In the genomic region with DNA sequence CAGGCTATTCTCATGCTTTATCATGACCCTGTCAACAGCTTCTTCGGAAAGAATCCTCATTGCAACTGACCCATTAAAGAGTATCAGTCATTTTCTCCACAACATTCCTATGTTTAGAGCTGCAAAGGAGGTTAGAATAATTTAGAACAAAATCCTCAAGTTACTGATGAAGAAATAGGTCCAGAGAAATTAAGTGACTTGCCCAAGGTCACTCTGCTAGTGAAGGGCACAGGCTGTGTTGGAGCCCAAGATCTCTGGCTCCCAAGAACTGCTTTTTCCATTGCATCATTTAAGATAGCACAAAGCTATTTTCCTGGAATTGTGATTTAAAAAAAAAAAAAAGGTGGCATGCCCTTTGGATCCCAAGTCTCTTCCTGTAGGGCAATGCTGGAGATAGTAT, we compare ENCODE assay signal across 11 cellular contexts. TPM values are rescaled to one million over a fixed set of nuclear protein-coding genes. Genes with fewer than 3 reads are reported as not detected.
A peak's percentile ranks its signal among the peaks of the same experiment; 100 is the strongest.
DNase-seq lines count a peak whose midpoint lies in the region; ATAC-seq and TF ChIP-seq lines count a peak whose summit lies in the region.
"Had no signal": no experiment of that assay in that cellular context is flagged by ENCODE, and none has a peak within 500 bp of the region (broad histone marks: within the 10 kb centered on the region; RNA-seq: fewer than 3 reads in every experiment).

No MANE protein-coding gene starts in this region.

- peak overlapping the region in 3 of 4 donors; percentile 84 to 98 (median 92) for H3K4me3 Mint-ChIP-seq in CD4-positive, CD25-positive, alpha-beta regulatory T cell
- H3K4me3 Mint-ChIP-seq in endodermal cell (peak overlapping the region; percentile 74), nephron (peak overlapping the region; percentile 76 to 96 (median 92))

- H2AFZ ChIP-seq in KMS-11 (ENCODE audit: low read depth): no peak overlapping the region

- intact Hi-C loops in upper lobe of right lung (cut with DNase I): loop anchor here (10.0 kb wide), 1 partner anchor 145 kb away; no protein-coding TSS in a partner anchor

- peaks cover 28% of the 10 kb centered on the region for H3K27me3 Mint-ChIP-seq in CD4-positive, CD25-positive, alpha-beta regulatory T cell
- no peaks in the 10 kb centered on the region for H3K27me3 Mint-ChIP-seq in endodermal cell (ENCODE audit: insufficient read depth)
- H3K27me3 Mint-ChIP-seq in nephron (ENCODE audit: low read depth): no peaks in the 10 kb centered on the region

- no peak overlapping the region for H3K27ac ChIP-seq in CD4-positive, CD25-positive, alpha-beta regulatory T cell (ENCODE audit: insufficient read depth, low read length, poor library complexity, severe bottlenecking)
- H3K27ac ChIP-seq in KMS-11 (no peak overlapping the region), endodermal cell (ENCODE audit: low read depth, low read length) (no peak overlapping the region), upper lobe of right lung (no peak overlapping the region)

- no peak overlapping the region for H3K9ac ChIP-seq in KMS-11
- no peak overlapping the region for H3K9ac ChIP-seq in endodermal cell (ENCODE audit: extremely low read depth, low read length, poor library complexity, severe bottlenecking)

- H3K36me3 ChIP-seq in CD4-positive, CD25-positive, alpha-beta regulatory T cell (ENCODE audit: control insufficient read depth, insufficient read depth, low read length): no peaks in the 10 kb centered on the region
- H3K36me3 ChIP-seq in KMS-11 (ENCODE audit: insufficient read depth): no peaks in the 10 kb centered on the region
- H3K36me3 ChIP-seq in endodermal cell (ENCODE audit: control insufficient read depth, insufficient read depth, low read length): peaks cover under 1% of the 10 kb centered on the region
- H3K36me3 ChIP-seq in upper lobe of right lung: no peaks in the 10 kb centered on the region

- H3K4me2 ChIP-seq in KMS-11: peak overlapping the region; percentile 86; the same call in 1 of the 2 replicates

- peaks cover 16% of the 10 kb centered on the region for H3K4me1 ChIP-seq in CD4-positive, CD25-positive, alpha-beta regulatory T cell (ENCODE audit: control insufficient read depth, insufficient read depth, low read length, poor library complexity, severe bottlenecking)
- H3K4me1 ChIP-seq in KMS-11 (ENCODE audit: low read depth, poor library complexity, severe bottlenecking) (peaks cover 44% of the 10 kb centered on the region), endodermal cell (ENCODE audit: control insufficient read depth, insufficient read depth, low read length) (peaks cover 4% of the 10 kb centered on the region), upper lobe of right lung (peaks cover 9% of the 10 kb centered on the region)

- peak overlapping the region in 2 of 3 donors; percentile 98 to 100 for H3K27ac Mint-ChIP-seq in CD4-positive, CD25-positive, alpha-beta regulatory T cell
- H3K27ac Mint-ChIP-seq in endodermal cell (no peak overlapping the region), nephron (peak overlapping the region in 2 of 3 experiments; percentile 90 to 100)

- no peaks in the 10 kb centered on the region for H3K9me3 ChIP-seq in CD4-positive, CD25-positive, alpha-beta regulatory T cell (ENCODE audit: control insufficient read depth in 2 of 2, low read length in 2 of 2)
- H3K9me3 ChIP-seq in endodermal cell (ENCODE audit: control insufficient read depth, low read length): no peaks in the 10 kb centered on the region
- no peaks in the 10 kb centered on the region for H3K9me3 ChIP-seq in upper lobe of right lung

- H3K4me3 ChIP-seq in CD4-positive, CD25-positive, alpha-beta regulatory T cell (ENCODE audit: low read depth, low read length): no peak overlapping the region
- H3K4me3 ChIP-seq in KMS-11 (IDR thresholded peaks at IDR 0.05; ENCODE audit: insufficient read depth, low read depth, low read length): no peak overlapping the region
- no peak overlapping the region for H3K4me3 ChIP-seq in endodermal cell (ENCODE audit: low read length)
- H3K4me3 ChIP-seq in upper lobe of right lung: no peak overlapping the region

- no peaks in the 10 kb centered on the region for H4K20me1 ChIP-seq in KMS-11 (ENCODE audit: insufficient read depth)

- peaks cover 26% of the 10 kb centered on the region; the same call in 1 of the 2 replicates for H3K79me2 ChIP-seq in KMS-11 (ENCODE audit: insufficient read depth, low read depth)

- H3K4me1 Mint-ChIP-seq in CD4-positive, CD25-positive, alpha-beta regulatory T cell: peaks cover 10 to 31% (median 15%) of the 10 kb centered on the region in 4 donors
- H3K4me1 Mint-ChIP-seq in endodermal cell: peaks cover 28% of the 10 kb centered on the region
- H3K4me1 Mint-ChIP-seq in nephron: peaks cover 65% of the 10 kb centered on the region

- TF ChIP-seq CTCF in KMS-11 (conservative IDR thresholded peaks at IDR 0.05; ENCODE audit: low read depth, low read length): no peak
- TF ChIP-seq CTCF in endodermal cell (conservative IDR thresholded peaks at IDR 0.05): no peak
- TF ChIP-seq CTCF in nephron (IDR thresholded peaks at IDR 0.05; ENCODE audit: unreplicated experiment in 3 of 3): no peak
- no peak for TF ChIP-seq CTCF in upper lobe of right lung (IDR thresholded peaks at IDR 0.05)

- no peak for ATAC-seq in CD4-positive, CD25-positive, alpha-beta regulatory T cell (ENCODE audit: low read depth in 2 of 2)
- ATAC-seq in esophagus mucosa (no peak), upper lobe of right lung (no peak), GM21367 (IDR thresholded peaks at IDR 0.05; ENCODE audit: unreplicated experiment) (no peak)

- H3K36me3 Mint-ChIP-seq in CD4-positive, CD25-positive, alpha-beta regulatory T cell: no peaks in the 10 kb centered on the region
- peaks cover 17% of the 10 kb centered on the region for H3K36me3 Mint-ChIP-seq in endodermal cell (ENCODE audit: low read depth)
- peaks cover 24% of the 10 kb centered on the region for H3K36me3 Mint-ChIP-seq in nephron (ENCODE audit: low read depth)

- peaks cover 0 to 2% (median 0%) of the 10 kb centered on the region in 7 donors for H3K9me3 Mint-ChIP-seq in CD4-positive, CD25-positive, alpha-beta regulatory T cell
- H3K9me3 Mint-ChIP-seq in endodermal cell (peaks cover 5% of the 10 kb centered on the region), nephron (no peaks in the 10 kb centered on the region)

- H3K27me3 ChIP-seq in CD4-positive, CD25-positive, alpha-beta regulatory T cell (ENCODE audit: control insufficient read depth, insufficient read depth, low read length): no peaks in the 10 kb centered on the region
- H3K27me3 ChIP-seq in KMS-11 (ENCODE audit: insufficient read depth, low read depth) (no peaks in the 10 kb centered on the region), endodermal cell (ENCODE audit: control insufficient read depth, insufficient read depth, low read length, poor library complexity, severe bottlenecking) (no peaks in the 10 kb centered on the region), upper lobe of right lung (no peaks in the 10 kb centered on the region)
- H3K27me3 ChIP-seq: dorsolateral prefrontal cortex had no signal

- whole genome bisulfite sequencing in endodermal cell (ENCODE audit: insufficient coverage in 1 of 2, insufficient read length in 1 of 2), 2 experiments: 88 to 100% methylated on average over 1 of the region's 1 CpG

- DNase-seq in CD4-positive, CD25-positive, alpha-beta regulatory T cell: no peak
- DNase-seq in endodermal cell (no peak), upper lobe of right lung (no peak)
- DNase-seq in activated CD4-positive, CD25-positive, alpha-beta regulatory T cell (lab: John Stamatoyannopoulos, UW): no peak
- DNase-seq: Calu3, dorsolateral prefrontal cortex, NCI-H1105 treated with DMSO at 0.1 percent for 48 hours had no signal

RNA-seq across cellular contexts. Expression of a gene that starts 9.6 kb away (rescaled TPM):
- 3.5 TPM for total RNA-seq in CD4-positive, CD25-positive, alpha-beta regulatory T cell
- polyA plus RNA-seq in CD4-positive, CD25-positive, alpha-beta regulatory T cell: under 1 TPM in 3 of 4 donors, not detected in 1; 0.05 to 0.17 (median 0.13) TPM
- total RNA-seq in endodermal cell (10 to 100 TPM; 16.2 to 16.6 TPM), esophagus mucosa (13.9 TPM), upper lobe of right lung (10.6 TPM)
- polyA plus RNA-seq in endodermal cell (2013, experiment 1 of 2): 17.0 TPM
- 15.8 TPM for polyA plus RNA-seq in endodermal cell (2013, experiment 2 of 2)

RNA-seq across cellular contexts. Expression of a gene that starts 45.8 kb away (rescaled TPM):
- 56.4 TPM for total RNA-seq in CD4-positive, CD25-positive, alpha-beta regulatory T cell
- 10 to 100 TPM; 24.7 to 39.6 (median 26.1) TPM for polyA plus RNA-seq in CD4-positive, CD25-positive, alpha-beta regulatory T cell
- total RNA-seq in endodermal cell (10 to 100 TPM; 35.2 to 46.2 TPM), esophagus mucosa (26.6 TPM), upper lobe of right lung (38.4 TPM)
- 24.5 TPM for polyA plus RNA-seq in endodermal cell (2013, experiment 1 of 2)
- 19.1 TPM for polyA plus RNA-seq in endodermal cell (2013, experiment 2 of 2)
